ENCODE assay signal across 9 cellular contexts in genomic region chr1:180225403-180225802, GRCh38. TPM values are rescaled to one million over a fixed set of nuclear protein-coding genes. Genes with fewer than 3 reads are reported as not detected.
"Had no signal": no experiment of that assay in that cellular context is flagged by ENCODE, and none has a peak within 500 bp of the region (broad histone marks: within the 10 kb centered on the region; RNA-seq: fewer than 3 reads in every experiment).

No MANE protein-coding gene starts in this region.

- H3K4me3 Mint-ChIP-seq: H9, HFFc6, IgD-negative memory B cell had no signal

- H3K27ac ChIP-seq: GM23248 had no signal

- H3K4me3 ChIP-seq: GM23248 had no signal

- H3K9ac ChIP-seq: GM23248 had no signal

- H3K9me3 Mint-ChIP-seq: HFFc6 had no signal

- FAIRE-seq: H54, HTR-8/SVneo had no signal

- H2AFZ ChIP-seq: GM23248 had no signal

- H3K36me3 Mint-ChIP-seq: IgD-negative memory B cell had no signal

- DNase-seq: GM23248, GOT3, H9, HCEC 1CT, HFFc6, KG1 had no signal

- H3K27ac Mint-ChIP-seq: H9, HFFc6, IgD-negative memory B cell had no signal

RNA-seq across cellular contexts. Expression of gene LHX4, which starts 4.7 kb away (rescaled TPM):
- total RNA-seq: GM23248 had no signal
